12 cellular contexts compared by ENCODE assay signal in the genomic region with DNA sequence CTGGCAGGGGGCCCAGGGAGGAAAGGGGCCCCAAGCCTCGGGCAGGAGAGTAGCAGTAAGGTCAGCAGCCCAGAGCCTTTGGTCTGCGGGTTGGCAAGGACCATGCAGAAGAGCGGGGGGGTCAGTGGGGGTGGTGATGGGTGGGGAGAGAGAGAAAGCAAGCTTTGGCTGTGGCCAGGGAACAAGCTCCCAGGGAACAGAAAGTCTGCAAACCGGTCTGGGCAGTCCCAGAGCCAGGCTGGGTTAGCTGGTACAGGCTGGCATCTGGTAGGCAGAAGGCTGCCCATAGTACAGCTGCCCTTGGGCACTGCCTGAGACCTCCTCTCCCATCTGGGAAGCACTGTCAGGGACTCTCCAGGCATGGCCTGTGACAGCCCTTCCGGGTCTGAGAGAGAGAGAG. TPM values are rescaled to one million over a fixed set of nuclear protein-coding genes. Genes with fewer than 3 reads are reported as not detected.
DNase-seq lines count a peak whose midpoint lies in the region; ATAC-seq and TF ChIP-seq lines count a peak whose summit lies in the region.
"Had no signal": no experiment of that assay in that cellular context is flagged by ENCODE, and none has a peak within 500 bp of the region (broad histone marks: within the 10 kb centered on the region; RNA-seq: fewer than 3 reads in every experiment).

No MANE protein-coding gene starts in this region.

- H3K4me1 Mint-ChIP-seq in stimulated activated naive B cell treated with anti-CD40 and anti-IgM and Interleukin-4, amounts not matched to agents 10 μg/mL and 1 μg/mL and 100 μg/mL, for 72 hours, result no peaks in the 10 kb centered on the region
- H3K4me1 Mint-ChIP-seq in T-helper 2 cell treated with Interferon-gamma antibody and Interleukin-4, amounts not matched to agents 5 μg/mL and 100 μg/mL, for 36 hours (ENCODE audit: low read depth), result no peaks in the 10 kb centered on the region
- H3K4me1 Mint-ChIP-seq: activated naive CD4-positive, alpha-beta T cell treated with anti-CD3 and anti-CD28 coated beads, Interleukin-2, amount 50 U/mL, for 24 hours had no signal

- H3K36me3 Mint-ChIP-seq in stimulated activated naive B cell treated with anti-CD40 and anti-IgM and Interleukin-4, amounts not matched to agents 10 μg/mL and 1 μg/mL and 100 μg/mL, for 72 hours, result no peaks in the 10 kb centered on the region
- no peaks in the 10 kb centered on the region for H3K36me3 Mint-ChIP-seq in T-helper 2 cell treated with Interferon-gamma antibody and Interleukin-4, amounts not matched to agents 5 μg/mL and 100 μg/mL, for 36 hours (ENCODE audit: low read depth)
- H3K36me3 Mint-ChIP-seq: activated naive CD4-positive, alpha-beta T cell treated with anti-CD3 and anti-CD28 coated beads, Interleukin-2, amount 50 U/mL, for 24 hours had no signal

- no peak overlapping the region for H2BK120ac ChIP-seq in mesendoderm (ENCODE audit: low read depth, low read length)

- H3K79me1 ChIP-seq in mesendoderm (ENCODE audit: low read length), result no peaks in the 10 kb centered on the region

- H3K27me3 ChIP-seq in suprapubic skin, result no peaks in the 10 kb centered on the region
- no peaks in the 10 kb centered on the region for H3K27me3 ChIP-seq in mesendoderm (ENCODE audit: insufficient read depth, low read length, poor library complexity)

- H3K23ac ChIP-seq in mesendoderm (ENCODE audit: low read length), result no peak overlapping the region

- H2BK15ac ChIP-seq in mesendoderm (replicated peaks; ENCODE audit: low read depth), result no peak overlapping the region

- no peak for TF ChIP-seq POLR2A in suprapubic skin (IDR thresholded peaks at IDR 0.05)

- H3K4me3 ChIP-seq in suprapubic skin (no peak overlapping the region), mesendoderm (ENCODE audit: low read length) (no peak overlapping the region)

- H3K79me2 ChIP-seq in mesendoderm (ENCODE audit: control insufficient read depth, insufficient read depth, low read length), result no peaks in the 10 kb centered on the region

- H3K36me3 ChIP-seq in suprapubic skin, result no peaks in the 10 kb centered on the region
- no peaks in the 10 kb centered on the region for H3K36me3 ChIP-seq in mesendoderm (ENCODE audit: control insufficient read depth, insufficient read depth, low read length)

- ATAC-seq in stimulated activated naive B cell treated with anti-CD40 and anti-IgM and Interleukin-4, amounts not matched to agents 10 μg/mL and 1 μg/mL and 100 μg/mL, for 72 hours (replicated peaks), result no peak

- no peak overlapping the region for H3K56ac ChIP-seq in mesendoderm (ENCODE audit: low read length)

- no peaks in the 10 kb centered on the region for H3K9me3 ChIP-seq in suprapubic skin

- no peak for TF ChIP-seq EP300 in suprapubic skin (IDR thresholded peaks at IDR 0.05)

- H3K4me1 ChIP-seq in suprapubic skin, result peaks cover 43% of the 10 kb centered on the region
- H3K4me1 ChIP-seq in mesendoderm (ENCODE audit: control insufficient read depth, low read depth, low read length), result no peaks in the 10 kb centered on the region

- H3K27me3 Mint-ChIP-seq in stimulated activated naive B cell treated with anti-CD40 and anti-IgM and Interleukin-4, amounts not matched to agents 10 μg/mL and 1 μg/mL and 100 μg/mL, for 72 hours, result peaks cover 37 to 42% of the 10 kb centered on the region in 2 donors
- peaks cover 19% of the 10 kb centered on the region for H3K27me3 Mint-ChIP-seq in T-helper 2 cell treated with Interferon-gamma antibody and Interleukin-4, amounts not matched to agents 5 μg/mL and 100 μg/mL, for 36 hours (ENCODE audit: low read depth)

- no peak overlapping the region for H3K18ac ChIP-seq in mesendoderm (ENCODE audit: low read length)

- in situ Hi-C loops in KBM-7 (cut with MboI; ENCODE audit: low pct_unique_long_range_greater_than_20kb, low sequenced_read_pairs), result no loop called here

- no peak overlapping the region for H2AK5ac ChIP-seq in mesendoderm (ENCODE audit: low read length)

- H3K4ac ChIP-seq in mesendoderm (ENCODE audit: low read depth, low read length), result no peak overlapping the region

- H3K27ac ChIP-seq in caudate nucleus (ENCODE audit: low read depth, low read length), result no peak overlapping the region
- H3K27ac ChIP-seq in suprapubic skin, result peak overlapping the region; percentile 92
- H3K27ac ChIP-seq in mesendoderm (ENCODE audit: low read depth, low read length), result no peak overlapping the region

- H4K8ac ChIP-seq in mesendoderm (ENCODE audit: low read depth, low read length), result no peak overlapping the region

- 35% methylated on average over 5 of the region's 5 CpGs for WGBS in suprapubic skin
- no CpG with 5 or more reads among the region's 5 CpGs for WGBS in mesendoderm (ENCODE audit: extremely low coverage, insufficient coverage, low lambda C conversion rate)

- no peak overlapping the region for H3K27ac Mint-ChIP-seq in stimulated activated naive B cell treated with anti-CD40 and anti-IgM and Interleukin-4, amounts not matched to agents 10 μg/mL and 1 μg/mL and 100 μg/mL, for 72 hours
- H3K27ac Mint-ChIP-seq in T-helper 2 cell treated with Interferon-gamma antibody and Interleukin-4, amounts not matched to agents 5 μg/mL and 100 μg/mL, for 36 hours, result no peak overlapping the region
- H3K27ac Mint-ChIP-seq: activated naive CD4-positive, alpha-beta T cell treated with anti-CD3 and anti-CD28 coated beads, Interleukin-2, amount 50 U/mL, for 24 hours; nephron had no signal

- no peak overlapping the region for H3K9ac ChIP-seq in mesendoderm (ENCODE audit: low read length)

- no peak overlapping the region for H3K4me3 Mint-ChIP-seq in stimulated activated naive B cell treated with anti-CD40 and anti-IgM and Interleukin-4, amounts not matched to agents 10 μg/mL and 1 μg/mL and 100 μg/mL, for 72 hours
- H3K4me3 Mint-ChIP-seq in T-helper 2 cell treated with Interferon-gamma antibody and Interleukin-4, amounts not matched to agents 5 μg/mL and 100 μg/mL, for 36 hours, result no peak overlapping the region
- H3K4me3 Mint-ChIP-seq: activated naive CD4-positive, alpha-beta T cell treated with anti-CD3 and anti-CD28 coated beads, Interleukin-2, amount 50 U/mL, for 24 hours; nephron had no signal

- H4K5ac ChIP-seq in mesendoderm (ENCODE audit: low read length), result no peak overlapping the region

- peaks cover 0 to 1% of the 10 kb centered on the region in 2 donors for H3K9me3 Mint-ChIP-seq in stimulated activated naive B cell treated with anti-CD40 and anti-IgM and Interleukin-4, amounts not matched to agents 10 μg/mL and 1 μg/mL and 100 μg/mL, for 72 hours
- no peaks in the 10 kb centered on the region for H3K9me3 Mint-ChIP-seq in T-helper 2 cell treated with Interferon-gamma antibody and Interleukin-4, amounts not matched to agents 5 μg/mL and 100 μg/mL, for 36 hours
- H3K9me3 Mint-ChIP-seq: activated naive CD4-positive, alpha-beta T cell treated with anti-CD3 and anti-CD28 coated beads, Interleukin-2, amount 50 U/mL, for 24 hours; nephron had no signal

- DNase-seq in NCI-H2029 (lab: John Stamatoyannopoulos, UW), result peak; percentile 62
- peak in 40 of 61 donors; percentile 8 to 79 (median 34) for DNase-seq in caudate nucleus (lab: John Stamatoyannopoulos, UW)
- DNase-seq in left kidney (ENCODE audit: low read depth, low spot score), result peak; percentile 59
- peak in 1 of 2 donors; percentile 80 for DNase-seq in suprapubic skin (ENCODE audit: low spot score in 2 of 2)
- no peak for DNase-seq in mesendoderm
- no peak for DNase-seq in KBM-7
- DNase-seq in stimulated activated naive B cell treated with anti-CD40 and anti-IgM and Interleukin-4, amounts not matched to agents 10 μg/mL and 1 μg/mL and 100 μg/mL, for 72 hours, result no peak
- DNase-seq in T-helper 2 cell treated with Interferon-gamma antibody and Interleukin-4, amounts not matched to agents 5 μg/mL and 100 μg/mL, for 36 hours (ENCODE audit: low spot score), result no peak
- DNase-seq: erythroblast, GF-D8 had no signal

- no peak for TF ChIP-seq CTCF in suprapubic skin (IDR thresholded peaks at IDR 0.05)

- no peak overlapping the region for H3K4me2 ChIP-seq in mesendoderm (ENCODE audit: low read length)

- H2BK5ac ChIP-seq in mesendoderm (ENCODE audit: low read length), result no peak overlapping the region

RNA-seq across cellular contexts. Expression of gene EPB41L4B, which starts 10.5 kb away (rescaled TPM):
- total RNA-seq in suprapubic skin, result 10 to 100 TPM; 22.4 to 27.4 (median 25.1) TPM
- 13.5 TPM for polyA plus RNA-seq in mesendoderm (2013, experiment 1 of 2)
- 14.1 TPM for polyA plus RNA-seq in mesendoderm (2013, experiment 2 of 2)

Comparison
In these comparisons a context has a peak if more than half of its experiments do, and no peak if none do; other contexts are left out.
1. DNase-seq: peak in NCI-H2029 (single experiment), caudate nucleus (40 of 61) and left kidney (single experiment); none in mesendoderm (single experiment), KBM-7 (single experiment), stimulated activated naive B cell treated with anti-CD40 and anti-IgM and Interleukin-4, amounts not matched to agents 10 μg/mL and 1 μg/mL and 100 μg/mL, for 72 hours (single experiment) and T-helper 2 cell treated with Interferon-gamma antibody and Interleukin-4, amounts not matched to agents 5 μg/mL and 100 μg/mL, for 36 hours (single experiment).